ENCODE assay signal across 8 cellular contexts in genomic region chr14:73714656-73715081, GRCh38. TPM values are rescaled to one million over a fixed set of nuclear protein-coding genes. Genes with fewer than 3 reads are reported as not detected.
DNase-seq lines count a peak whose midpoint lies in the region; ATAC-seq and TF ChIP-seq lines count a peak whose summit lies in the region.

No MANE protein-coding gene starts in this region.

- H3K4me1 Mint-ChIP-seq in activated B cell treated with CpG ODN at 0.5 μM for 24 hours, result peaks cover 25% of the 10 kb centered on the region

- H3K36me3 ChIP-seq in iPS DF 6.9 (ENCODE audit: control insufficient read depth, insufficient read depth, low read length) (no peaks in the 10 kb centered on the region), subcutaneous abdominal adipose tissue (ENCODE audit: control insufficient read depth in 5 of 5, insufficient read depth in 5 of 5, low read length in 5 of 5) (peaks cover 0 to 40% (median 31%) of the 10 kb centered on the region in 5 donors)

- intact Hi-C loops in activated B cell treated with CpG ODN at 0.5 μM for 24 hours (cut with micrococcal nuclease), result loop anchor here (1.0 to 5.0 kb wide), 3 partner anchors 46 to 303 kb away; partner anchors contain the start of genes BBOF1, ENTPD5 and ZNF410

- H3K9me3 ChIP-seq in iPS DF 6.9 (ENCODE audit: control insufficient read depth, insufficient read depth, low read length) (no peaks in the 10 kb centered on the region), subcutaneous abdominal adipose tissue (ENCODE audit: control insufficient read depth in 5 of 5, low read length in 5 of 5) (no peaks in the 10 kb centered on the region)

- H3K4me3 Mint-ChIP-seq in activated B cell treated with CpG ODN at 0.5 μM for 24 hours, result peak overlapping the region; percentile 70

- no CpG with 5 or more reads among the region's 7 CpGs for WGBS in iPS DF 6.9 (ENCODE audit: insufficient coverage, insufficient read length)

- no peak for TF ChIP-seq CTCF in activated B cell treated with CpG ODN at 0.5 μM for 24 hours (IDR thresholded peaks at IDR 0.05)

- H3K4me3 ChIP-seq in iPS DF 6.9 (ENCODE audit: low read length) (peak overlapping the region; percentile 84; the same call in 1 of the 2 replicates), subcutaneous abdominal adipose tissue (ENCODE audit: low read depth in 1 of 5, low read length in 5 of 5) (peak overlapping the region in 3 of 5 donors; percentile 78 to 95 (median 94))

- peaks cover 47% of the 10 kb centered on the region for H3K36me3 Mint-ChIP-seq in activated B cell treated with CpG ODN at 0.5 μM for 24 hours (ENCODE audit: low read depth)

- H3K9ac ChIP-seq in subcutaneous abdominal adipose tissue (ENCODE audit: low read length in 5 of 5), result peak overlapping the region in 1 of 5 donors; percentile 40

- peak overlapping the region; percentile 80 for H3K27ac Mint-ChIP-seq in activated B cell treated with CpG ODN at 0.5 μM for 24 hours

- DNase-seq in DMS53 (lab: John Stamatoyannopoulos, UW), result peak; percentile 77
- DNase-seq in DMS53 treated with DMSO at 0.1 percent for 48 hours (lab: John Stamatoyannopoulos, UW; ENCODE audit: unreplicated experiment), result no peak
- DNase-seq in activated B cell treated with CpG ODN at 0.5 μM for 24 hours, result no peak
- DNase-seq in iPS DF 6.9 (ENCODE audit: low read depth, low spot score), result no peak
- DNase-seq in hepatic stellate cell (ENCODE audit: low spot score), result no peak
- DNase-seq in T-helper 9 cell, result no peak

- H3K9me3 Mint-ChIP-seq in activated B cell treated with CpG ODN at 0.5 μM for 24 hours, result no peaks in the 10 kb centered on the region

- H3K27me3 Mint-ChIP-seq in activated B cell treated with CpG ODN at 0.5 μM for 24 hours, result no peaks in the 10 kb centered on the region

- ATAC-seq in HG03354 (IDR thresholded peaks at IDR 0.05; ENCODE audit: poor library complexity, severe bottlenecking, unreplicated experiment), result peak; percentile 4
- no peak for ATAC-seq in activated B cell treated with CpG ODN at 0.5 μM for 24 hours (ENCODE audit: low read depth)

- CTCF ChIA-PET in activated B cell treated with CpG ODN at 0.5 μM for 24 hours (lab: Charles Lee), result interaction anchor here (2.9 kb wide), 1 partner anchor 14 kb away, joined by 9 read pairs; no protein-coding TSS in a partner anchor

- H3K27me3 ChIP-seq in iPS DF 6.9 (ENCODE audit: control insufficient read depth, insufficient read depth, low read length) (no peaks in the 10 kb centered on the region), subcutaneous abdominal adipose tissue (ENCODE audit: control insufficient read depth in 5 of 5, insufficient read depth in 4 of 5, low read length in 5 of 5) (no peaks in the 10 kb centered on the region)

- peaks cover 9% of the 10 kb centered on the region; the same call in 1 of the 2 replicates for H3K4me1 ChIP-seq in iPS DF 6.9 (ENCODE audit: control insufficient read depth, insufficient read depth, low read length)
- peaks cover 12 to 45% (median 42%) of the 10 kb centered on the region in 5 donors for H3K4me1 ChIP-seq in subcutaneous abdominal adipose tissue (ENCODE audit: control insufficient read depth in 5 of 5, insufficient read depth in 5 of 5, low read length in 5 of 5)

- POLR2A ChIA-PET in activated B cell treated with CpG ODN at 0.5 μM for 24 hours (lab: Charles Lee), result interaction anchor here (0.5 to 2.2 kb wide), 7 partner anchors 17 to 71 kb away, joined by 3 to 10 read pairs (median 4); partner anchors contain the start of gene DNAL1

- no peak overlapping the region for H3K27ac ChIP-seq in iPS DF 6.9 (ENCODE audit: low read length)
- peak overlapping the region; percentile 87 for H3K27ac ChIP-seq in subcutaneous abdominal adipose tissue (ENCODE audit: low read depth, low read length)

RNA-seq across cellular contexts. Expression of gene PNMA1, which starts 0.5 kb away (rescaled TPM):
- total RNA-seq in activated B cell treated with CpG ODN at 0.5 μM for 24 hours, result 19.9 and 22.2 TPM in 2 replicates
